In the genomic region with DNA sequence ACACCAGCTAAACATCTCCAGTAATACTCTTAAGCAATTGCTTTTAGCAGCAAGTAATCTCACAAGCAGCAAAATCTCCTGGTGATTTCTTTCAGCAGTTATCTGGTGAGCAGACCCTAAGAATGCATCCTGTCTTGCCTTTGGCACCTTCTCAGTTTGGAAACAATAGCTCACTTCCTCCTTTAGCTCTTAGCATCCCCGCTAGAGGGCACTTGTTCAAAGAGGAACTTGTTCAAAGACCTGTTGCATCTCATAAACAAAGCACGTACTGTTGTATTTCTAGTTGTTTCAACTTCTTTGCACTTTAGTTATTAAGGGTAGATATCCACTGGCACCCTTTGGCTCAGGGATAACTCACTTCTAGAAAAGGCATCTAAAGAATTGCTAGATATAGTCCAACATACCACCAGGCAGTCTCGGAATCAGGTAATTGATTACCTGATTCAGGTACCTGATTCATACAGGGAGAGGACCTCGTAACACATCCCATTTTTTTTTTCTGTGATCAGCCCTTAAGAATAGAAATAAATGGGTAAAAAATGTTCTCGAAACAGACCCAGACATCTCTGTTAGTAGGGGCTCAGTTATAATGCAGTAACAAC, we compare ENCODE assay signal across 8 cellular contexts.
DNase-seq lines count a peak whose midpoint lies in the region; ATAC-seq and TF ChIP-seq lines count a peak whose summit lies in the region.

No MANE protein-coding gene starts in this region.

- peak; percentile 16 for DNase-seq in DMS114 treated with DMSO at 0.1 percent for 48 hours (lab: John Stamatoyannopoulos, UW; ENCODE audit: unreplicated experiment)
- peak; percentile 45 for DNase-seq in NCI-H460 (ENCODE audit: extremely low read depth, low read depth)
- peak in 1 of 2 donors; percentile 50 for DNase-seq in activated naive CD4-positive, alpha-beta T cell treated with anti-CD3 and anti-CD28 coated beads, Interleukin-2, amount 50 U/mL, for 72 hours (ENCODE audit: low spot score in 2 of 2)
- no peak for DNase-seq in left ventricle myocardium superior
- no peak for DNase-seq in spleen
- no peak for DNase-seq in activated CD4-positive, CD25-positive, alpha-beta regulatory T cell treated with anti-CD3 and anti-CD28 coated beads, Interleukin-2, amount 50 U/mL, for 72 hours

- ATAC-seq in GM18909 (IDR thresholded peaks at IDR 0.05; ENCODE audit: poor library complexity, unreplicated experiment) (peak; percentile 92), HG03045 (IDR thresholded peaks at IDR 0.05; ENCODE audit: unreplicated experiment) (peak; percentile 75), left ventricle myocardium superior (peak; percentile 76)
- peak; percentile 52 to 87 for ATAC-seq in activated naive CD4-positive, alpha-beta T cell treated with anti-CD3 and anti-CD28 coated beads, Interleukin-2, amount 50 U/mL, for 72 hours

- H3K9me3 Mint-ChIP-seq in activated naive CD4-positive, alpha-beta T cell treated with anti-CD3 and anti-CD28 coated beads, Interleukin-2, amount 50 U/mL, for 72 hours = peaks cover 0 to 14% of the 10 kb centered on the region in 2 donors

- intact Hi-C loops in left ventricle myocardium superior (cut with micrococcal nuclease) (loop anchor here (10.0 kb wide), 1 partner anchor 192 kb away; no protein-coding TSS in a partner anchor), spleen (cut with DNase I; ENCODE audit: low total_unique reads) (no loop called here)

- no peaks in the 10 kb centered on the region for H3K36me3 ChIP-seq in spleen

- 45 to 56% (median 52%) methylated on average over 5 of the region's 5 CpGs for WGBS in spleen, 5 donors

- H3K27ac Mint-ChIP-seq in activated naive CD4-positive, alpha-beta T cell treated with anti-CD3 and anti-CD28 coated beads, Interleukin-2, amount 50 U/mL, for 72 hours = no peak overlapping the region

- H3K36me3 Mint-ChIP-seq in activated naive CD4-positive, alpha-beta T cell treated with anti-CD3 and anti-CD28 coated beads, Interleukin-2, amount 50 U/mL, for 72 hours = peaks cover 0 to 4% of the 10 kb centered on the region in 2 donors

- peaks cover 0 to 6% (median 0%) of the 10 kb centered on the region in 7 donors for H3K27me3 ChIP-seq in spleen (replicated peaks in 1 of 7)

- no peak overlapping the region for H3K27ac ChIP-seq in spleen

- peak in 8 of 11 experiments; percentile 13 to 59 (median 40) for TF ChIP-seq CTCF in spleen (IDR thresholded peaks at IDR 0.05 in 8 of 11, conservative IDR thresholded peaks at IDR 0.05 in 3 of 11)

- H3K9me3 ChIP-seq in spleen = peaks cover 0 to 12% (median 6%) of the 10 kb centered on the region in 8 donors

- no peak for TF ChIP-seq POLR2A in spleen (IDR thresholded peaks at IDR 0.05)

- H3K4me1 ChIP-seq in spleen = no peaks in the 10 kb centered on the region

- no peak overlapping the region for H3K4me3 ChIP-seq in spleen

Comparison
In these comparisons a context has a peak if more than half of its experiments do, and no peak if none do; other contexts are left out.
1. DNase-seq: peak in DMS114 treated with DMSO at 0.1 percent for 48 hours (single experiment) and NCI-H460 (single experiment); none in left ventricle myocardium superior (single experiment), spleen (single experiment) and activated CD4-positive, CD25-positive, alpha-beta regulatory T cell treated with anti-CD3 and anti-CD28 coated beads, Interleukin-2, amount 50 U/mL, for 72 hours (single experiment).
2. Peak in every context shown above with its lines, with median percentiles within 50 percentile points of each other: ATAC-seq.